8 cellular contexts compared by ENCODE assay signal in genomic region chr17:50139950-50140885, GRCh38. TPM values are rescaled to one million over a fixed set of nuclear protein-coding genes. Genes with fewer than 3 reads are reported as not detected.
DNase-seq lines count a peak whose midpoint lies in the region; ATAC-seq lines count a peak whose summit lies in the region.

No MANE protein-coding gene starts in this region.

- ATAC-seq in left cardiac atrium = peak; percentile 81 to 83
- peak; percentile 84 for ATAC-seq in sciatic nerve
- ATAC-seq in HG03196 (IDR thresholded peaks at IDR 0.05; ENCODE audit: unreplicated experiment) = no peak

- intact Hi-C loops in left cardiac atrium (cut with DNase I) (no loop called here), sciatic nerve (cut with DNase I) (no loop called here)

- peak; percentile 78 for DNase-seq in SIG-M5 treated with dmso at 0.1 percent for 504 hours (lab: John Stamatoyannopoulos, UW; ENCODE audit: unreplicated experiment)
- DNase-seq in SIG-M5 (lab: John Stamatoyannopoulos, UW) = no peak
- peak; percentile 40 for DNase-seq in KG1 (lab: John Stamatoyannopoulos, UW)
- DNase-seq in T-helper 1 cell = peak; percentile 57 to 79 (median 69)
- peak; percentile 64 for DNase-seq in activated naive CD8-positive, alpha-beta T cell treated with anti-CD3 and anti-CD28 coated beads, Interleukin-2, amount 50 U/mL, for 16 hours (ENCODE audit: low read depth, low spot score)
- DNase-seq in left cardiac atrium = peak; percentile 82
- DNase-seq in sciatic nerve (ENCODE audit: low spot score) = peak; percentile 88

RNA-seq across cellular contexts. Expression of gene SAMD14, which starts 10.3 kb away (rescaled TPM):
- total RNA-seq in left cardiac atrium (1 to 10 TPM; 1.6 to 2.1 TPM), sciatic nerve (2.5 TPM)

RNA-seq across cellular contexts. Expression of gene PPP1R9B, which starts 10.3 kb away (rescaled TPM):
- total RNA-seq in left cardiac atrium = 10 to 100 TPM; 35.8 to 43.4 TPM
- 58.8 TPM for total RNA-seq in sciatic nerve

RNA-seq across cellular contexts. Expression of gene SGCA, which starts 25.6 kb away (rescaled TPM):
- total RNA-seq in left cardiac atrium (100 to 1,000 TPM in 1 of 2 donors, 10 to 100 TPM in 1; 96.3 to 131 TPM), sciatic nerve (3.5 TPM)

RNA-seq across cellular contexts. Expression of gene PDK2, which starts 45.1 kb away (rescaled TPM):
- total RNA-seq in left cardiac atrium = 100 to 1,000 TPM; 156 to 203 TPM
- total RNA-seq in sciatic nerve = 48.6 TPM

Comparison
In these comparisons a context has a peak if more than half of its experiments do, and no peak if none do; other contexts are left out.
1. RNA of gene SGCA, which starts 25.6 kb away (total RNA-seq): 96.3 to 131 TPM in left cardiac atrium; 3.5 TPM in sciatic nerve (single experiment); every median in the first group is over 10 times any median in the second.